Comparison of ENCODE assay signal across 1 cellular context in genomic region chr4:1043658-1044468, GRCh38.
TF ChIP-seq lines count a peak whose summit lies in the region.

No MANE protein-coding gene starts in this region.

TF ChIP-seq in HepG2, 621 proteins besides CTCF, POLR2A, EP300 and RAD21 (continued from another document and continues in another):
- peak; percentile 49; the same call in 1 of the 3 replicates for TF ChIP-seq MXI1 (IDR thresholded peaks at IDR 0.05; ENCODE audit: borderline replicate concordance, low read depth, low read length)
- TF ChIP-seq FUBP1 (CRISPR knock-in tag; IDR thresholded peaks at IDR 0.05; ENCODE audit: borderline replicate concordance) = no peak
- TF ChIP-seq GABPA (IDR thresholded peaks at IDR 0.05; ENCODE audit: low read depth, low read length) = no peak
- TF ChIP-seq GABPA (CRISPR knock-in tag; IDR thresholded peaks at IDR 0.05; ENCODE audit: low read depth) = no peak
- TF ChIP-seq, protein P1, sequence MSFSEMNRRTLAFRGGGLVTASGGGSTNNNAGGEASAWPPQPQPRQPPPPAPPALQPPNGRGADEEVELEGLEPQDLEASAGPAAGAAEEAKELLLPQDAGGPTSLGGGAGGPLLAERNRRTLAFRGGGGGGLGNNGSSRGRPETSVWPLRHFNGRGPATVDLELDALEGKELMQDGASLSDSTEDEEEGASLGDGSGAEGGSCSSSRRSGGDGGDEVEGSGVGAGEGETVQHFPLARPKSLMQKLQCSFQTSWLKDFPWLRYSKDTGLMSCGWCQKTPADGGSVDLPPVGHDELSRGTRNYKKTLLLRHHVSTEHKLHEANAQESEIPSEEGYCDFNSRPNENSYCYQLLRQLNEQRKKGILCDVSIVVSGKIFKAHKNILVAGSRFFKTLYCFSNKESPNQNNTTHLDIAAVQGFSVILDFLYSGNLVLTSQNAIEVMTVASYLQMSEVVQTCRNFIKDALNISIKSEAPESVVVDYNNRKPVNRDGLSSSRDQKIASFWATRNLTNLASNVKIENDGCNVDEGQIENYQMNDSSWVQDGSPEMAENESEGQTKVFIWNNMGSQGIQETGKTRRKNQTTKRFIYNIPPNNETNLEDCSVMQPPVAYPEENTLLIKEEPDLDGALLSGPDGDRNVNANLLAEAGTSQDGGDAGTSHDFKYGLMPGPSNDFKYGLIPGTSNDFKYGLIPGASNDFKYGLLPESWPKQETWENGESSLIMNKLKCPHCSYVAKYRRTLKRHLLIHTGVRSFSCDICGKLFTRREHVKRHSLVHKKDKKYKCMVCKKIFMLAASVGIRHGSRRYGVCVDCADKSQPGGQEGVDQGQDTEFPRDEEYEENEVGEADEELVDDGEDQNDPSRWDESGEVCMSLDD (CRISPR knock-in tag; IDR thresholded peaks at IDR 0.05; ENCODE audit: borderline replicate concordance) = peak; percentile 48; the same call in 1 of the 2 replicates
- TF ChIP-seq HDAC2 (CRISPR knock-in tag; IDR thresholded peaks at IDR 0.05) = peak; percentile 46; the same call in 1 of the 2 replicates
- TF ChIP-seq MYPOP (CRISPR knock-in tag; IDR thresholded peaks at IDR 0.05) = no peak
- peak; percentile 33; the same call in 1 of the 2 replicates for TF ChIP-seq MYC (CRISPR knock-in tag; IDR thresholded peaks at IDR 0.05; ENCODE audit: borderline replicate concordance)
- TF ChIP-seq SMARCC2 (IDR thresholded peaks at IDR 0.05) = no peak
- no peak for TF ChIP-seq CENPX (CRISPR knock-in tag; IDR thresholded peaks at IDR 0.05)
- TF ChIP-seq RNF2 (conservative IDR thresholded peaks at IDR 0.05; ENCODE audit: low read depth) = no peak
- TF ChIP-seq ZNF782 (CRISPR knock-in tag; IDR thresholded peaks at IDR 0.05; ENCODE audit: borderline replicate concordance) = no peak
- TF ChIP-seq TGIF2 (CRISPR knock-in tag; IDR thresholded peaks at IDR 0.05) = 0 out of 2 replicates have a peak, but pooled peaks have one; percentile 20
- TF ChIP-seq, protein P2, sequence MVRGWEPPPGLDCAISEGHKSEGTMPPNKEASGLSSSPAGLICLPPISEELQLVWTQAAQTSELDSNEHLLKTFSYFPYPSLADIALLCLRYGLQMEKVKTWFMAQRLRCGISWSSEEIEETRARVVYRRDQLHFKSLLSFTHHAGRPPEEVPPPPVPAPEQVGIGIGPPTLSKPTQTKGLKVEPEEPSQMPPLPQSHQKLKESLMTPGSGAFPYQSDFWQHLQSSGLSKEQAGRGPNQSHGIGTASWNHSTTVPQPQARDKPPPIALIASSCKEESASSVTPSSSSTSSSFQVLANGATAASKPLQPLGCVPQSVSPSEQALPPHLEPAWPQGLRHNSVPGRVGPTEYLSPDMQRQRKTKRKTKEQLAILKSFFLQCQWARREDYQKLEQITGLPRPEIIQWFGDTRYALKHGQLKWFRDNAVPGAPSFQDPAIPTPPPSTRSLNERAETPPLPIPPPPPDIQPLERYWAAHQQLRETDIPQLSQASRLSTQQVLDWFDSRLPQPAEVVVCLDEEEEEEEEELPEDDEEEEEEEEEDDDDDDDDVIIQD (CRISPR knock-in tag; IDR thresholded peaks at IDR 0.05; ENCODE audit: low read depth) = no peak
- no peak for TF ChIP-seq STAT5B (CRISPR knock-in tag; IDR thresholded peaks at IDR 0.05)
- TF ChIP-seq, protein P3, sequence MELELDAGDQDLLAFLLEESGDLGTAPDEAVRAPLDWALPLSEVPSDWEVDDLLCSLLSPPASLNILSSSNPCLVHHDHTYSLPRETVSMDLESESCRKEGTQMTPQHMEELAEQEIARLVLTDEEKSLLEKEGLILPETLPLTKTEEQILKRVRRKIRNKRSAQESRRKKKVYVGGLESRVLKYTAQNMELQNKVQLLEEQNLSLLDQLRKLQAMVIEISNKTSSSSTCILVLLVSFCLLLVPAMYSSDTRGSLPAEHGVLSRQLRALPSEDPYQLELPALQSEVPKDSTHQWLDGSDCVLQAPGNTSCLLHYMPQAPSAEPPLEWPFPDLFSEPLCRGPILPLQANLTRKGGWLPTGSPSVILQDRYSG (CRISPR knock-in tag; IDR thresholded peaks at IDR 0.05) = no peak
- TF ChIP-seq IRF2 (CRISPR knock-in tag; IDR thresholded peaks at IDR 0.05) = 0 out of 2 replicates have a peak, but pooled peaks have one; percentile 19
- no peak for TF ChIP-seq CENPT (CRISPR knock-in tag; IDR thresholded peaks at IDR 0.05; ENCODE audit: low read depth)
- TF ChIP-seq MED8 (CRISPR knock-in tag; IDR thresholded peaks at IDR 0.05; ENCODE audit: insufficient replicate concordance) = no peak
- no peak for TF ChIP-seq ATAD3A (CRISPR knock-in tag; IDR thresholded peaks at IDR 0.05)
- TF ChIP-seq, protein P4, sequence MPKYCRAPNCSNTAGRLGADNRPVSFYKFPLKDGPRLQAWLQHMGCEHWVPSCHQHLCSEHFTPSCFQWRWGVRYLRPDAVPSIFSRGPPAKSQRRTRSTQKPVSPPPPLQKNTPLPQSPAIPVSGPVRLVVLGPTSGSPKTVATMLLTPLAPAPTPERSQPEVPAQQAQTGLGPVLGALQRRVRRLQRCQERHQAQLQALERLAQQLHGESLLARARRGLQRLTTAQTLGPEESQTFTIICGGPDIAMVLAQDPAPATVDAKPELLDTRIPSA (CRISPR knock-in tag; IDR thresholded peaks at IDR 0.05; ENCODE audit: borderline replicate concordance) = no peak
- 0 out of 2 replicates have a peak, but pooled peaks have one; percentile 25 for TF ChIP-seq PPARG (CRISPR knock-in tag; conservative IDR thresholded peaks at IDR 0.05)
- TF ChIP-seq ARID2 (CRISPR knock-in tag; IDR thresholded peaks at IDR 0.05; ENCODE audit: borderline replicate concordance) = no peak
- peak; percentile 61; the same call in 1 of the 2 replicates for TF ChIP-seq RXRA (CRISPR knock-in tag; IDR thresholded peaks at IDR 0.05)
- 0 out of 2 replicates have a peak, but pooled peaks have one; percentile 37 for TF ChIP-seq ZBTB7A (CRISPR knock-in tag; IDR thresholded peaks at IDR 0.05)
- TF ChIP-seq TEAD3 (CRISPR knock-in tag; optimal IDR thresholded peaks at IDR 0.05; ENCODE audit: borderline replicate concordance) = peak; percentile 44
- TF ChIP-seq DMTF1 (CRISPR knock-in tag; IDR thresholded peaks at IDR 0.05) = no peak
- no peak for TF ChIP-seq ZNF572 (CRISPR knock-in tag; IDR thresholded peaks at IDR 0.05)
- peak; percentile 89 for TF ChIP-seq GATAD2A (CRISPR knock-in tag; IDR thresholded peaks at IDR 0.05)
- TF ChIP-seq ZIK1 (CRISPR knock-in tag; IDR thresholded peaks at IDR 0.05; ENCODE audit: borderline replicate concordance, low read depth) = no peak
- TF ChIP-seq ZNF281 (CRISPR knock-in tag; IDR thresholded peaks at IDR 0.05; ENCODE audit: borderline replicate concordance) = no peak; the same call in 1 of the 2 replicates
- no peak for TF ChIP-seq ZNF737 (CRISPR knock-in tag; IDR thresholded peaks at IDR 0.05; ENCODE audit: borderline replicate concordance)
- TF ChIP-seq LCORL (IDR thresholded peaks at IDR 0.05) = no peak
- peak; percentile 75 for TF ChIP-seq LCORL (CRISPR knock-in tag; IDR thresholded peaks at IDR 0.05)
- TF ChIP-seq ZNF567 (CRISPR knock-in tag; IDR thresholded peaks at IDR 0.05; ENCODE audit: borderline replicate concordance) = no peak
- TF ChIP-seq, protein P5, sequence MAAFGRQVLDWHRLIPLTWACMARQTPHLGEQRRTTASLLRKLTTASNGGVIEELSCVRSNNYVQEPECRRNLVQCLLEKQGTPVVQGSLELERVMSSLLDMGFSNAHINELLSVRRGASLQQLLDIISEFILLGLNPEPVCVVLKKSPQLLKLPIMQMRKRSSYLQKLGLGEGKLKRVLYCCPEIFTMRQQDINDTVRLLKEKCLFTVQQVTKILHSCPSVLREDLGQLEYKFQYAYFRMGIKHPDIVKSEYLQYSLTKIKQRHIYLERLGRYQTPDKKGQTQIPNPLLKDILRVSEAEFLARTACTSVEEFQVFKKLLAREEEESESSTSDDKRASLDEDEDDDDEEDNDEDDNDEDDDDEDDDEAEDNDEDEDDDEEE (CRISPR knock-in tag; IDR thresholded peaks at IDR 0.05) = no peak
- no peak for TF ChIP-seq ZNF382 (CRISPR knock-in tag; IDR thresholded peaks at IDR 0.05; ENCODE audit: borderline replicate concordance)
- peak; percentile 69; the same call in 1 of the 2 replicates for TF ChIP-seq HIVEP1 (CRISPR knock-in tag; IDR thresholded peaks at IDR 0.05)
- 0 out of 2 replicates have a peak, but pooled peaks have one; percentile 22 for TF ChIP-seq THRA (CRISPR knock-in tag; IDR thresholded peaks at IDR 0.05; ENCODE audit: borderline replicate concordance)
- TF ChIP-seq ZNF274 (CRISPR knock-in tag; IDR thresholded peaks at IDR 0.05) = no peak
- TF ChIP-seq, protein P6, sequence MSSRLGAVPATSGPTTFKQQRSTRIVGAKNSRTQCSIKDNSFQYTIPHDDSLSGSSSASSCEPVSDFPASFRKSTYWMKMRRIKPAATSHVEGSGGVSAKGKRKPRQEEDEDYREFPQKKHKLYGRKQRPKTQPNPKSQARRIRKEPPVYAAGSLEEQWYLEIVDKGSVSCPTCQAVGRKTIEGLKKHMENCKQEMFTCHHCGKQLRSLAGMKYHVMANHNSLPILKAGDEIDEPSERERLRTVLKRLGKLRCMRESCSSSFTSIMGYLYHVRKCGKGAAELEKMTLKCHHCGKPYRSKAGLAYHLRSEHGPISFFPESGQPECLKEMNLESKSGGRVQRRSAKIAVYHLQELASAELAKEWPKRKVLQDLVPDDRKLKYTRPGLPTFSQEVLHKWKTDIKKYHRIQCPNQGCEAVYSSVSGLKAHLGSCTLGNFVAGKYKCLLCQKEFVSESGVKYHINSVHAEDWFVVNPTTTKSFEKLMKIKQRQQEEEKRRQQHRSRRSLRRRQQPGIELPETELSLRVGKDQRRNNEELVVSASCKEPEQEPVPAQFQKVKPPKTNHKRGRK (CRISPR knock-in tag; IDR thresholded peaks at IDR 0.05) = no peak
- peak; percentile 76 for TF ChIP-seq SAP130 (CRISPR knock-in tag; IDR thresholded peaks at IDR 0.05; ENCODE audit: low read depth)
- no peak for TF ChIP-seq ZNF570 (CRISPR knock-in tag; IDR thresholded peaks at IDR 0.05; ENCODE audit: borderline replicate concordance)
- TF ChIP-seq EZH2 (conservative IDR thresholded peaks at IDR 0.05; ENCODE audit: low read depth, low read length) = no peak
- peak; percentile 55 for TF ChIP-seq TBX2 (CRISPR knock-in tag; IDR thresholded peaks at IDR 0.05; ENCODE audit: borderline replicate concordance)
- no peak for TF ChIP-seq KDM1A (CRISPR knock-in tag; IDR thresholded peaks at IDR 0.05)
